ENCODE assay signal across 13 cellular contexts in genomic region chr10:10911035-10911434, GRCh38.
DNase-seq lines count a peak whose midpoint lies in the region; ATAC-seq and TF ChIP-seq lines count a peak whose summit lies in the region.
"Had no signal": no experiment of that assay in that cellular context is flagged by ENCODE, and none has a peak within 500 bp of the region (broad histone marks: within the 10 kb centered on the region; RNA-seq: fewer than 3 reads in every experiment).

No MANE protein-coding gene starts in this region.

- no peak for TF ChIP-seq POLR2A in thyroid gland (IDR thresholded peaks at IDR 0.05)

- H3K36me3 ChIP-seq in RWPE2 (ENCODE audit: low read depth), result no peaks in the 10 kb centered on the region
- no peaks in the 10 kb centered on the region for H3K36me3 ChIP-seq in neural progenitor cell
- no peaks in the 10 kb centered on the region for H3K36me3 ChIP-seq in thyroid gland
- H3K36me3 ChIP-seq: right lobe of liver had no signal

- DNase-seq in RWPE2 (ENCODE audit: low spot score) (no peak), fibroblast of pulmonary artery (ENCODE audit: low read depth) (no peak), neural progenitor cell (ENCODE audit: low spot score) (no peak), thyroid gland (peak; percentile 33 to 34), AG08396 (ENCODE audit: low spot score) (no peak), NCI-H69 (lab: John Stamatoyannopoulos, UW) (no peak), NCI-H2171 (lab: John Stamatoyannopoulos, UW) (no peak)
- DNase-seq in stimulated activated effector memory CD8-positive, alpha-beta T cell treated with anti-CD3 and anti-CD28 coated beads, Interleukin-12 subunit alpha, Interleukin-12 subunit beta, amount 100 ng/mL, for 72 hours (ENCODE audit: low spot score in 2 of 2), result no peak
- DNase-seq: dermis blood vessel endothelial cell, T-helper 2 cell had no signal

- H3K4me3 Mint-ChIP-seq in neural progenitor cell, result peak overlapping the region; percentile 49
- H3K4me3 Mint-ChIP-seq in stimulated activated effector memory CD8-positive, alpha-beta T cell treated with anti-CD3 and anti-CD28 coated beads, Interleukin-12 subunit alpha, Interleukin-12 subunit beta, amount 100 ng/mL, for 72 hours, result no peak overlapping the region
- H3K4me3 Mint-ChIP-seq: activated naive CD8-positive, alpha-beta T cell had no signal

- intact Hi-C loops in thyroid gland (cut with DNase I), result no loop called here

- H3K27ac Mint-ChIP-seq in neural progenitor cell, result peak overlapping the region; percentile 53
- H3K27ac Mint-ChIP-seq in stimulated activated effector memory CD8-positive, alpha-beta T cell treated with anti-CD3 and anti-CD28 coated beads, Interleukin-12 subunit alpha, Interleukin-12 subunit beta, amount 100 ng/mL, for 72 hours, result no peak overlapping the region
- H3K27ac Mint-ChIP-seq: activated naive CD8-positive, alpha-beta T cell had no signal

- H3K4me3 ChIP-seq in RWPE2 (ENCODE audit: severe bottlenecking), result no peak overlapping the region
- H3K4me3 ChIP-seq in fibroblast of pulmonary artery (replicated peaks; ENCODE audit: low read depth, low read length), result peak overlapping the region; percentile 40
- H3K4me3 ChIP-seq in neural progenitor cell, result no peak overlapping the region
- no peak overlapping the region for H3K4me3 ChIP-seq in thyroid gland (replicated peaks in 1 of 3)
- H3K4me3 ChIP-seq: right lobe of liver had no signal

- no peak for TF ChIP-seq CTCF in RWPE2 (IDR thresholded peaks at IDR 0.05; ENCODE audit: poor library complexity, severe bottlenecking)
- no peak for TF ChIP-seq CTCF in fibroblast of pulmonary artery (IDR thresholded peaks at IDR 0.05; ENCODE audit: low read length, missing control alignments)
- TF ChIP-seq CTCF in neural progenitor cell (IDR thresholded peaks at IDR 0.05), result no peak
- no peak for TF ChIP-seq CTCF in thyroid gland (IDR thresholded peaks at IDR 0.05)

- peaks cover 18% of the 10 kb centered on the region for H3K4me1 Mint-ChIP-seq in neural progenitor cell
- no peaks in the 10 kb centered on the region for H3K4me1 Mint-ChIP-seq in stimulated activated effector memory CD8-positive, alpha-beta T cell treated with anti-CD3 and anti-CD28 coated beads, Interleukin-12 subunit alpha, Interleukin-12 subunit beta, amount 100 ng/mL, for 72 hours

- H3K79me2 ChIP-seq in neural progenitor cell (ENCODE audit: low read depth), result no peaks in the 10 kb centered on the region

- peak overlapping the region; percentile 69 for H3K27ac ChIP-seq in RWPE2 (ENCODE audit: poor library complexity, severe bottlenecking)
- H3K27ac ChIP-seq in neural progenitor cell, result no peak overlapping the region
- H3K27ac ChIP-seq in thyroid gland, result peak overlapping the region in 2 of 3 donors; percentile 41 to 60
- H3K27ac ChIP-seq: right lobe of liver had no signal

- H3K9me3 ChIP-seq in RWPE2 (ENCODE audit: severe bottlenecking) (no peaks in the 10 kb centered on the region), neural progenitor cell (ENCODE audit: low read depth) (no peaks in the 10 kb centered on the region), thyroid gland (no peaks in the 10 kb centered on the region)
- H3K9me3 ChIP-seq: right lobe of liver had no signal

- peaks cover 6% of the 10 kb centered on the region for H3F3A ChIP-seq in neural progenitor cell (ENCODE audit: low read depth)

- peaks cover 2% of the 10 kb centered on the region for H3K9me3 Mint-ChIP-seq in neural progenitor cell
- no peaks in the 10 kb centered on the region for H3K9me3 Mint-ChIP-seq in stimulated activated effector memory CD8-positive, alpha-beta T cell treated with anti-CD3 and anti-CD28 coated beads, Interleukin-12 subunit alpha, Interleukin-12 subunit beta, amount 100 ng/mL, for 72 hours

- H4K20me1 ChIP-seq in neural progenitor cell (ENCODE audit: low read depth), result no peaks in the 10 kb centered on the region

- H3K27me3 ChIP-seq in RWPE2 (ENCODE audit: insufficient read depth, poor library complexity, severe bottlenecking) (no peaks in the 10 kb centered on the region), neural progenitor cell (no peaks in the 10 kb centered on the region), thyroid gland (no peaks in the 10 kb centered on the region)
- H3K27me3 ChIP-seq: right lobe of liver had no signal

- peaks cover 7% of the 10 kb centered on the region for H3K27me3 Mint-ChIP-seq in neural progenitor cell (ENCODE audit: insufficient read depth, low read depth)

- H3K36me3 Mint-ChIP-seq in neural progenitor cell, result no peaks in the 10 kb centered on the region
- H3K36me3 Mint-ChIP-seq in stimulated activated effector memory CD8-positive, alpha-beta T cell treated with anti-CD3 and anti-CD28 coated beads, Interleukin-12 subunit alpha, Interleukin-12 subunit beta, amount 100 ng/mL, for 72 hours, result no peaks in the 10 kb centered on the region
- H3K36me3 Mint-ChIP-seq: activated naive CD8-positive, alpha-beta T cell; CD14-positive monocyte had no signal

- no peak overlapping the region for H3K9ac ChIP-seq in neural progenitor cell

- H2AFZ ChIP-seq in neural progenitor cell (replicated peaks), result peak overlapping the region; percentile 74

- ATAC-seq in RWPE2 (ENCODE audit: low read depth), result no peak
- ATAC-seq in stimulated activated effector memory CD8-positive, alpha-beta T cell treated with anti-CD3 and anti-CD28 coated beads, Interleukin-12 subunit alpha, Interleukin-12 subunit beta, amount 100 ng/mL, for 72 hours, result no peak
- ATAC-seq: right lobe of liver had no signal

- 35 to 54% methylated on average over 4 to 5 of the region's 5 CpGs for WGBS in thyroid gland, 2 donors

- H3K4me1 ChIP-seq in RWPE2 (ENCODE audit: insufficient read depth, poor library complexity, severe bottlenecking), result peaks cover 11% of the 10 kb centered on the region
- peaks cover 5% of the 10 kb centered on the region for H3K4me1 ChIP-seq in neural progenitor cell
- peaks cover 0 to 9% of the 10 kb centered on the region in 2 donors for H3K4me1 ChIP-seq in thyroid gland
- H3K4me1 ChIP-seq: right lobe of liver had no signal

- H3K4me2 ChIP-seq in neural progenitor cell, result no peak overlapping the region

Comparison
In these comparisons a context has a peak if more than half of its experiments do, and no peak if none do; other contexts are left out.
1. DNase-seq: peak in thyroid gland (2 of 2); none in RWPE2 (single experiment), fibroblast of pulmonary artery (single experiment), neural progenitor cell (single experiment), AG08396 (single experiment), stimulated activated effector memory CD8-positive, alpha-beta T cell treated with anti-CD3 and anti-CD28 coated beads, Interleukin-12 subunit alpha, Interleukin-12 subunit beta, amount 100 ng/mL, for 72 hours (0 of 2), NCI-H69 (single experiment) and NCI-H2171 (single experiment).